Comparison of ENCODE assay signal across 8 cellular contexts in genomic region chr17:49434821-49435581, GRCh38. TPM values are rescaled to one million over a fixed set of nuclear protein-coding genes. Genes with fewer than 3 reads are reported as not detected.
DNase-seq lines count a peak whose midpoint lies in the region; ATAC-seq and TF ChIP-seq lines count a peak whose summit lies in the region.

No MANE protein-coding gene starts in this region.

- H3K36me3 Mint-ChIP-seq in activated CD8-positive, alpha-beta T cell treated with anti-CD3 and anti-CD28 coated beads, Interleukin-2, amount 10 ng/mL, durations not matched to agents 7 days and 5 days (ENCODE audit: low read depth) = no peaks in the 10 kb centered on the region
- H3K36me3 Mint-ChIP-seq in natural killer cell = no peaks in the 10 kb centered on the region

- intact Hi-C loops in natural killer cell (cut with micrococcal nuclease) = loop anchor here (2.0 kb wide), 1 partner anchor 122 kb away; no protein-coding TSS in a partner anchor

- peak; percentile 42 for ATAC-seq in activated CD8-positive, alpha-beta T cell treated with anti-CD3 and anti-CD28 coated beads, Interleukin-2, amount 10 ng/mL, durations not matched to agents 7 days and 5 days
- ATAC-seq in esophagus mucosa = peak; percentile 14
- ATAC-seq in natural killer cell = peak; percentile 57 to 68 (median 63)
- ATAC-seq in GM18861 (IDR thresholded peaks at IDR 0.05; ENCODE audit: unreplicated experiment) = no peak
- ATAC-seq in GM19023 (IDR thresholded peaks at IDR 0.05; ENCODE audit: unreplicated experiment) = no peak

- peak; percentile 67 for TF ChIP-seq CTCF in natural killer cell (IDR thresholded peaks at IDR 0.05)

- H3K4me1 Mint-ChIP-seq in activated CD8-positive, alpha-beta T cell treated with anti-CD3 and anti-CD28 coated beads, Interleukin-2, amount 10 ng/mL, durations not matched to agents 7 days and 5 days (ENCODE audit: low read depth) = no peaks in the 10 kb centered on the region
- H3K4me1 Mint-ChIP-seq in natural killer cell = peaks cover 0 to 6% of the 10 kb centered on the region in 2 donors

- peaks cover 30% of the 10 kb centered on the region for H3K27me3 Mint-ChIP-seq in activated CD8-positive, alpha-beta T cell treated with anti-CD3 and anti-CD28 coated beads, Interleukin-2, amount 10 ng/mL, durations not matched to agents 7 days and 5 days (ENCODE audit: low read depth)
- peaks cover 14 to 23% of the 10 kb centered on the region in 2 donors for H3K27me3 Mint-ChIP-seq in natural killer cell (ENCODE audit: low read depth in 2 of 2)

- H3K27ac Mint-ChIP-seq in activated CD8-positive, alpha-beta T cell treated with anti-CD3 and anti-CD28 coated beads, Interleukin-2, amount 10 ng/mL, durations not matched to agents 7 days and 5 days = no peak overlapping the region
- no peak overlapping the region for H3K27ac Mint-ChIP-seq in natural killer cell

- CTCF ChIA-PET in activated CD8-positive, alpha-beta T cell treated with anti-CD3 and anti-CD28 coated beads, Interleukin-2, amount 10 ng/mL, durations not matched to agents 7 days and 5 days (lab: Charles Lee) = interaction anchor here (0.5 to 3.6 kb wide), 11 partner anchors 11 to 282 kb away, joined by 3 to 27 read pairs (median 4); no protein-coding TSS in a partner anchor

- H3K4me3 Mint-ChIP-seq in activated CD8-positive, alpha-beta T cell treated with anti-CD3 and anti-CD28 coated beads, Interleukin-2, amount 10 ng/mL, durations not matched to agents 7 days and 5 days = no peak overlapping the region
- H3K4me3 Mint-ChIP-seq in natural killer cell = no peak overlapping the region

- POLR2A ChIA-PET in activated CD8-positive, alpha-beta T cell treated with anti-CD3 and anti-CD28 coated beads, Interleukin-2, amount 10 ng/mL, durations not matched to agents 7 days and 5 days (lab: Charles Lee) = no interaction called here

- peak; percentile 9 to 36 for DNase-seq in NOMO-1 (lab: John Stamatoyannopoulos, UW; ENCODE audit: unreplicated experiment in 2 of 2)
- DNase-seq in NOMO-1 treated with dmso at 0.1 percent for 144 hours (lab: John Stamatoyannopoulos, UW; ENCODE audit: unreplicated experiment) = no peak
- peak; percentile 7 for DNase-seq in NCI-H1048 (lab: John Stamatoyannopoulos, UW)
- peak; percentile 61 for DNase-seq in activated CD8-positive, alpha-beta T cell treated with anti-CD3 and anti-CD28 coated beads, Interleukin-2, amount 10 ng/mL, durations not matched to agents 7 days and 5 days
- DNase-seq in natural killer cell = no peak

- no peaks in the 10 kb centered on the region for H3K9me3 Mint-ChIP-seq in activated CD8-positive, alpha-beta T cell treated with anti-CD3 and anti-CD28 coated beads, Interleukin-2, amount 10 ng/mL, durations not matched to agents 7 days and 5 days (ENCODE audit: insufficient read depth)
- H3K9me3 Mint-ChIP-seq in natural killer cell = no peaks in the 10 kb centered on the region

RNA-seq across cellular contexts. Expression of gene PHB1, which starts 20.3 kb away (rescaled TPM):
- total RNA-seq in activated CD8-positive, alpha-beta T cell treated with anti-CD3 and anti-CD28 coated beads, Interleukin-2, amount 10 ng/mL, durations not matched to agents 7 days and 5 days = 100 to 1,000 TPM; 181 to 183 TPM
- 141 TPM for total RNA-seq in esophagus mucosa
- 10 to 100 TPM; 49.6 to 66.2 (median 60.3) TPM for total RNA-seq in natural killer cell

Comparison
In these comparisons a context has a peak if more than half of its experiments do, and no peak if none do; other contexts are left out.
1. DNase-seq: peak in NOMO-1 (2 of 2), NCI-H1048 (single experiment) and activated CD8-positive, alpha-beta T cell treated with anti-CD3 and anti-CD28 coated beads, Interleukin-2, amount 10 ng/mL, durations not matched to agents 7 days and 5 days (single experiment); none in NOMO-1 treated with dmso at 0.1 percent for 144 hours (single experiment) and natural killer cell (single experiment).
2. ATAC-seq: peak in activated CD8-positive, alpha-beta T cell treated with anti-CD3 and anti-CD28 coated beads, Interleukin-2, amount 10 ng/mL, durations not matched to agents 7 days and 5 days (single experiment), esophagus mucosa (single experiment) and natural killer cell (3 of 3); none in GM18861 (single experiment) and GM19023 (single experiment).